8 cellular contexts compared by ENCODE assay signal in the genomic region with DNA sequence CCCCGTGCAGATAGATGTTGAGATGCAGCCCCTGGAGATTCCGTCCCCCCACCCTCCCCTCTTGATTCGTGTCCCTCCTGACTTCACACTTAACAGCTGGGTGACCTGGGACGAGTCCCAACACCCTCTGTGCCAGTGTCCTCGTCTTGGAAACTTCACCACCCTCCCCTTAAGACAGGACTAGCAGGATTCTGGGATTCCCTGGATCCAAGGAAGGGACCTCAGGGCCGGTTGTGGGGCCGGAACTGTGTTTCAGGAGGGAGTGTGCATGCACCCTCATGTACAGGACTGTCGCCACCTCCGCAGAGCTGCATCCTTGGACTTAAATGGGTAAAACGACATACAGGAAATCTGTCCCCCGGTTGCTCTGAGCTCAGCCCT. TPM values are rescaled to one million over a fixed set of nuclear protein-coding genes. Genes with fewer than 3 reads are reported as not detected.
DNase-seq lines count a peak whose midpoint lies in the region; ATAC-seq and TF ChIP-seq lines count a peak whose summit lies in the region.

No MANE protein-coding gene starts in this region.

- peak overlapping the region; percentile 65 for H2AFZ ChIP-seq in neural cell (ENCODE audit: low read depth, low read length)

- H3K9me2 ChIP-seq in neural cell (ENCODE audit: insufficient read depth, low read length) = no peaks in the 10 kb centered on the region

- H3K4me3 ChIP-seq in neural cell (ENCODE audit: low read length) = peak overlapping the region; percentile 94

- peak overlapping the region; percentile 55 for H3K4me2 ChIP-seq in neural cell (ENCODE audit: low read length)

- H3K9me3 Mint-ChIP-seq in T-helper 2 cell treated with Interferon-gamma antibody and Interleukin-4, amounts not matched to agents 5 μg/mL and 100 μg/mL, for 36 hours = no peaks in the 10 kb centered on the region
- H3K9me3 Mint-ChIP-seq in effector memory CD8-positive, alpha-beta T cell = no peaks in the 10 kb centered on the region

- peak overlapping the region; percentile 97 for H3K27ac Mint-ChIP-seq in T-helper 2 cell treated with Interferon-gamma antibody and Interleukin-4, amounts not matched to agents 5 μg/mL and 100 μg/mL, for 36 hours
- peak overlapping the region; percentile 95 to 96 for H3K27ac Mint-ChIP-seq in effector memory CD8-positive, alpha-beta T cell

- peak; percentile 37 for DNase-seq in activated CD4-positive, CD25-positive, alpha-beta regulatory T cell treated with anti-CD3 and anti-CD28 coated beads, Interleukin-2, amount 50 U/mL, for 72 hours
- peak; percentile 22 for DNase-seq in T-helper 2 cell treated with Interferon-gamma antibody and Interleukin-4, amounts not matched to agents 5 μg/mL and 100 μg/mL, for 36 hours (ENCODE audit: low spot score)
- DNase-seq in effector memory CD8-positive, alpha-beta T cell = peak in 1 of 3 experiments; percentile 12
- no peak for DNase-seq in DMS114 treated with DMSO at 0.1 percent for 48 hours (lab: John Stamatoyannopoulos, UW; ENCODE audit: unreplicated experiment)
- DNase-seq in effector CD8-positive, alpha-beta T cell (lab: John Stamatoyannopoulos, UW) = no peak

- no peaks in the 10 kb centered on the region for H3K27me3 Mint-ChIP-seq in T-helper 2 cell treated with Interferon-gamma antibody and Interleukin-4, amounts not matched to agents 5 μg/mL and 100 μg/mL, for 36 hours (ENCODE audit: low read depth)
- H3K27me3 Mint-ChIP-seq in effector memory CD8-positive, alpha-beta T cell = no peaks in the 10 kb centered on the region

- TF ChIP-seq EP300 in neural cell (conservative IDR thresholded peaks at IDR 0.05; ENCODE audit: poor library complexity, severe bottlenecking) = no peak

- H3K9me3 ChIP-seq in neural cell (ENCODE audit: low read length) = no peaks in the 10 kb centered on the region

- H3K27ac ChIP-seq in neural cell (ENCODE audit: low read length) = peak overlapping the region; percentile 70

- no peak for TF ChIP-seq RAD21 in neural cell (conservative IDR thresholded peaks at IDR 0.05)

- H3F3A ChIP-seq in neural cell (ENCODE audit: insufficient read depth, low read length, poor library complexity, severe bottlenecking) = no peaks in the 10 kb centered on the region

- peak overlapping the region; percentile 75 for H3K9ac ChIP-seq in neural cell (ENCODE audit: low read length)

- peaks cover 34% of the 10 kb centered on the region for H3K4me1 Mint-ChIP-seq in T-helper 2 cell treated with Interferon-gamma antibody and Interleukin-4, amounts not matched to agents 5 μg/mL and 100 μg/mL, for 36 hours (ENCODE audit: low read depth)
- H3K4me1 Mint-ChIP-seq in effector memory CD8-positive, alpha-beta T cell (ENCODE audit: low read depth in 2 of 2) = peaks cover 57 to 63% of the 10 kb centered on the region in 2 donors

- no peaks in the 10 kb centered on the region for H4K20me1 ChIP-seq in neural cell (ENCODE audit: insufficient read depth)

- peaks cover 34% of the 10 kb centered on the region for H3K36me3 Mint-ChIP-seq in T-helper 2 cell treated with Interferon-gamma antibody and Interleukin-4, amounts not matched to agents 5 μg/mL and 100 μg/mL, for 36 hours (ENCODE audit: low read depth)
- peaks cover 30% of the 10 kb centered on the region for H3K36me3 Mint-ChIP-seq in effector memory CD8-positive, alpha-beta T cell (ENCODE audit: insufficient read depth)

- no peaks in the 10 kb centered on the region for H3K36me3 ChIP-seq in neural cell (ENCODE audit: insufficient read depth, low read length)

- no peaks in the 10 kb centered on the region for H3K27me3 ChIP-seq in neural cell (ENCODE audit: insufficient read depth, low read depth, low read length)

- peaks cover 40% of the 10 kb centered on the region for H3K79me2 ChIP-seq in neural cell (replicated peaks; ENCODE audit: insufficient read depth, low read length)

- no peak for TF ChIP-seq CTCF in neural cell (IDR thresholded peaks at IDR 0.05; ENCODE audit: poor library complexity, severe bottlenecking)

- peak overlapping the region; percentile 99 for H3K4me3 Mint-ChIP-seq in T-helper 2 cell treated with Interferon-gamma antibody and Interleukin-4, amounts not matched to agents 5 μg/mL and 100 μg/mL, for 36 hours
- peak overlapping the region; percentile 92 to 96 for H3K4me3 Mint-ChIP-seq in effector memory CD8-positive, alpha-beta T cell

- no peak for ATAC-seq in activated CD4-positive, CD25-positive, alpha-beta regulatory T cell treated with anti-CD3 and anti-CD28 coated beads, Interleukin-2, amount 50 U/mL, for 24 hours
- no peak for ATAC-seq in effector memory CD8-positive, alpha-beta T cell (replicated peaks)
- ATAC-seq in HG03439 (IDR thresholded peaks at IDR 0.05; ENCODE audit: unreplicated experiment) = no peak

TF ChIP-seq in neural cell, 6 proteins besides CTCF, POLR2A, EP300 and RAD21:
- TF ChIP-seq MXI1 (conservative IDR thresholded peaks at IDR 0.05; ENCODE audit: poor library complexity, severe bottlenecking) (no peak), REST (IDR thresholded peaks at IDR 0.05; ENCODE audit: borderline replicate concordance) (no peak), EZH2 (IDR thresholded peaks at IDR 0.05; ENCODE audit: borderline replicate concordance, insufficient read depth, low read length, poor library complexity, severe bottlenecking) (no peak), SMC3 (conservative IDR thresholded peaks at IDR 0.05; ENCODE audit: poor library complexity) (no peak), POLR2AphosphoS5 (IDR thresholded peaks at IDR 0.05) (no peak), TAF1 (IDR thresholded peaks at IDR 0.05; ENCODE audit: low read depth) (no peak)
TF ChIP-seq in neural cell: peak in this region for 0.

RNA-seq across cellular contexts. Expression of gene MYO9B, which starts 1.0 kb away (rescaled TPM):
- 27.2 and 28.5 TPM in 2 replicates for polyA plus RNA-seq in neural cell
- polyA minus RNA-seq in neural cell = 34.5 and 40.9 TPM in 2 replicates

RNA-seq across cellular contexts. Expression of gene HAUS8, which starts 1.3 kb away (rescaled TPM):
- 3.6 and 4.8 TPM in 2 replicates for polyA plus RNA-seq in neural cell
- 2.4 and 3.4 TPM in 2 replicates for polyA minus RNA-seq in neural cell

RNA-seq across cellular contexts. Expression of gene CPAMD8, which starts 49.9 kb away (rescaled TPM):
- 1.9 and 4.2 TPM in 2 replicates for polyA plus RNA-seq in neural cell
- polyA minus RNA-seq in neural cell = 0.46 and 1.5 TPM in 2 replicates

Comparison
In these comparisons a context has a peak if more than half of its experiments do, and no peak if none do; other contexts are left out.
1. DNase-seq: peak in activated CD4-positive, CD25-positive, alpha-beta regulatory T cell treated with anti-CD3 and anti-CD28 coated beads, Interleukin-2, amount 50 U/mL, for 72 hours (single experiment) and T-helper 2 cell treated with Interferon-gamma antibody and Interleukin-4, amounts not matched to agents 5 μg/mL and 100 μg/mL, for 36 hours (single experiment); none in DMS114 treated with DMSO at 0.1 percent for 48 hours (single experiment) and effector CD8-positive, alpha-beta T cell (single experiment).